1 cellular context compared by ENCODE assay signal in genomic region chr14:31934767-31935266, GRCh38.
A peak's percentile ranks its signal among the peaks of the same experiment; 100 is the strongest.
TF ChIP-seq lines count a peak whose summit lies in the region.

No MANE protein-coding gene starts in this region.

TF ChIP-seq in HepG2, 621 proteins besides CTCF, POLR2A, EP300 and RAD21 (continued from another document and continues in another):
- 0 out of 2 replicates have a peak, but pooled peaks have one; percentile 75 for TF ChIP-seq SSRP1 (CRISPR knock-in tag; IDR thresholded peaks at IDR 0.05)
- peak; percentile 71; the same call in 1 of the 2 replicates for TF ChIP-seq ZNF12 (CRISPR knock-in tag; IDR thresholded peaks at IDR 0.05)
- TF ChIP-seq HOXA9 (CRISPR knock-in tag; IDR thresholded peaks at IDR 0.05; ENCODE audit: borderline replicate concordance), result 0 out of 2 replicates have a peak, but pooled peaks have one; percentile 29
- no peak for TF ChIP-seq ZNF816 (CRISPR knock-in tag; IDR thresholded peaks at IDR 0.05; ENCODE audit: borderline replicate concordance)
- TF ChIP-seq ZKSCAN1 (IDR thresholded peaks at IDR 0.05; ENCODE audit: low read length), result no peak
- TF ChIP-seq, protein P1, sequence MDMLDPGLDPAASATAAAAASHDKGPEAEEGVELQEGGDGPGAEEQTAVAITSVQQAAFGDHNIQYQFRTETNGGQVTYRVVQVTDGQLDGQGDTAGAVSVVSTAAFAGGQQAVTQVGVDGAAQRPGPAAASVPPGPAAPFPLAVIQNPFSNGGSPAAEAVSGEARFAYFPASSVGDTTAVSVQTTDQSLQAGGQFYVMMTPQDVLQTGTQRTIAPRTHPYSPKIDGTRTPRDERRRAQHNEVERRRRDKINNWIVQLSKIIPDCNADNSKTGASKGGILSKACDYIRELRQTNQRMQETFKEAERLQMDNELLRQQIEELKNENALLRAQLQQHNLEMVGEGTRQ (IDR thresholded peaks at IDR 0.05; ENCODE audit: low read depth, low read length), result no peak
- TF ChIP-seq, protein P1 (CRISPR knock-in tag; IDR thresholded peaks at IDR 0.05; ENCODE audit: borderline replicate concordance), result no peak
- TF ChIP-seq, protein P2, sequence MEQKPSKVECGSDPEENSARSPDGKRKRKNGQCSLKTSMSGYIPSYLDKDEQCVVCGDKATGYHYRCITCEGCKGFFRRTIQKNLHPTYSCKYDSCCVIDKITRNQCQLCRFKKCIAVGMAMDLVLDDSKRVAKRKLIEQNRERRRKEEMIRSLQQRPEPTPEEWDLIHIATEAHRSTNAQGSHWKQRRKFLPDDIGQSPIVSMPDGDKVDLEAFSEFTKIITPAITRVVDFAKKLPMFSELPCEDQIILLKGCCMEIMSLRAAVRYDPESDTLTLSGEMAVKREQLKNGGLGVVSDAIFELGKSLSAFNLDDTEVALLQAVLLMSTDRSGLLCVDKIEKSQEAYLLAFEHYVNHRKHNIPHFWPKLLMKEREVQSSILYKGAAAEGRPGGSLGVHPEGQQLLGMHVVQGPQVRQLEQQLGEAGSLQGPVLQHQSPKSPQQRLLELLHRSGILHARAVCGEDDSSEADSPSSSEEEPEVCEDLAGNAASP (CRISPR knock-in tag; IDR thresholded peaks at IDR 0.05; ENCODE audit: borderline replicate concordance), result peak; percentile 62
- TF ChIP-seq ZSCAN30 (CRISPR knock-in tag; IDR thresholded peaks at IDR 0.05), result peak; percentile 73; the same call in 1 of the 2 replicates
- no peak for TF ChIP-seq CCDC6 (CRISPR knock-in tag; IDR thresholded peaks at IDR 0.05)
- 0 out of 2 replicates have a peak, but pooled peaks have one; percentile 38 for TF ChIP-seq NAIF1 (CRISPR knock-in tag; IDR thresholded peaks at IDR 0.05; ENCODE audit: borderline replicate concordance)
- TF ChIP-seq SP5 (CRISPR knock-in tag; IDR thresholded peaks at IDR 0.05; ENCODE audit: borderline replicate concordance, low read depth), result peak; percentile 8; the same call in 1 of the 2 replicates
- TF ChIP-seq ELF3 (CRISPR knock-in tag; IDR thresholded peaks at IDR 0.05), result peak; percentile 79
- TF ChIP-seq, protein P3, sequence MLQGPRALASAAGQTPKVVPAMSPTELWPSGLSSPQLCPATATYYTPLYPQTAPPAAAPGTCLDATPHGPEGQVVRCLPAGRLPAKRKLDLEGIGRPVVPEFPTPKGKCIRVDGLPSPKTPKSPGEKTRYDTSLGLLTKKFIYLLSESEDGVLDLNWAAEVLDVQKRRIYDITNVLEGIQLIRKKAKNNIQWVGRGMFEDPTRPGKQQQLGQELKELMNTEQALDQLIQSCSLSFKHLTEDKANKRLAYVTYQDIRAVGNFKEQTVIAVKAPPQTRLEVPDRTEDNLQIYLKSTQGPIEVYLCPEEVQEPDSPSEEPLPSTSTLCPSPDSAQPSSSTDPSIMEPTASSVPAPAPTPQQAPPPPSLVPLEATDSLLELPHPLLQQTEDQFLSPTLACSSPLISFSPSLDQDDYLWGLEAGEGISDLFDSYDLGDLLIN (CRISPR knock-in tag; IDR thresholded peaks at IDR 0.05; ENCODE audit: borderline replicate concordance), result no peak
- TF ChIP-seq ZNF7 (CRISPR knock-in tag; IDR thresholded peaks at IDR 0.05), result no peak
- TF ChIP-seq TARDBP (CRISPR knock-in tag; IDR thresholded peaks at IDR 0.05), result peak; percentile 44; the same call in 1 of the 2 replicates
- TF ChIP-seq, protein P4, sequence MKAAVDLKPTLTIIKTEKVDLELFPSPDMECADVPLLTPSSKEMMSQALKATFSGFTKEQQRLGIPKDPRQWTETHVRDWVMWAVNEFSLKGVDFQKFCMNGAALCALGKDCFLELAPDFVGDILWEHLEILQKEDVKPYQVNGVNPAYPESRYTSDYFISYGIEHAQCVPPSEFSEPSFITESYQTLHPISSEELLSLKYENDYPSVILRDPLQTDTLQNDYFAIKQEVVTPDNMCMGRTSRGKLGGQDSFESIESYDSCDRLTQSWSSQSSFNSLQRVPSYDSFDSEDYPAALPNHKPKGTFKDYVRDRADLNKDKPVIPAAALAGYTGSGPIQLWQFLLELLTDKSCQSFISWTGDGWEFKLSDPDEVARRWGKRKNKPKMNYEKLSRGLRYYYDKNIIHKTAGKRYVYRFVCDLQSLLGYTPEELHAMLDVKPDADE (CRISPR knock-in tag; IDR thresholded peaks at IDR 0.05), result no peak
- TF ChIP-seq AGO1 (IDR thresholded peaks at IDR 0.05; ENCODE audit: low read depth, low read length, poor library complexity, severe bottlenecking), result no peak
- TF ChIP-seq ZNF414 (CRISPR knock-in tag; IDR thresholded peaks at IDR 0.05), result no peak
- TF ChIP-seq PRPF4 (IDR thresholded peaks at IDR 0.05; ENCODE audit: low read depth, low read length, poor library complexity, severe bottlenecking), result peak; percentile 54
- peak; percentile 85; the same call in 1 of the 2 replicates for TF ChIP-seq ATRX (CRISPR knock-in tag; IDR thresholded peaks at IDR 0.05; ENCODE audit: borderline replicate concordance)
- no peak for TF ChIP-seq ZNF496 (CRISPR knock-in tag; IDR thresholded peaks at IDR 0.05; ENCODE audit: insufficient replicate concordance)
- no peak for TF ChIP-seq ARID4A (CRISPR knock-in tag; IDR thresholded peaks at IDR 0.05; ENCODE audit: borderline replicate concordance)
- TF ChIP-seq, protein P5, sequence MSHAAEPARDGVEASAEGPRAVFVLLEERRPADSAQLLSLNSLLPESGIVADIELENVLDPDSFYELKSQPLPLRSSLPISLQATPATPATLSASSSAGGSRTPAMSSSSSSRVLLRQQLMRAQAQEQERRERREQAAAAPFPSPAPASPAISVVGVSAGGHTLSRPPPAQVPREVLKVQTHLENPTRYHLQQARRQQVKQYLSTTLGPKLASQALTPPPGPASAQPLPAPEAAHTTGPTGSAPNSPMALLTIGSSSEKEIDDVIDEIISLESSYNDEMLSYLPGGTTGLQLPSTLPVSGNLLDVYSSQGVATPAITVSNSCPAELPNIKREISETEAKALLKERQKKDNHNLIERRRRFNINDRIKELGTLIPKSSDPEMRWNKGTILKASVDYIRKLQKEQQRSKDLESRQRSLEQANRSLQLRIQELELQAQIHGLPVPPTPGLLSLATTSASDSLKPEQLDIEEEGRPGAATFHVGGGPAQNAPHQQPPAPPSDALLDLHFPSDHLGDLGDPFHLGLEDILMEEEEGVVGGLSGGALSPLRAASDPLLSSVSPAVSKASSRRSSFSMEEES (CRISPR knock-in tag; IDR thresholded peaks at IDR 0.05), result peak; percentile 74; the same call in 1 of the 2 replicates
- TF ChIP-seq ARID5B (CRISPR knock-in tag; IDR thresholded peaks at IDR 0.05), result peak; percentile 80
- TF ChIP-seq SIX1 (CRISPR knock-in tag; IDR thresholded peaks at IDR 0.05; ENCODE audit: borderline replicate concordance), result 0 out of 2 replicates have a peak, but pooled peaks have one; percentile 7
- 0 out of 2 replicates have a peak, but pooled peaks have one; percentile 81 for TF ChIP-seq ATF6 (CRISPR knock-in tag; conservative IDR thresholded peaks at IDR 0.05)
- TF ChIP-seq ZNF24 (IDR thresholded peaks at IDR 0.05), result peak; percentile 77
- 0 out of 2 replicates have a peak, but pooled peaks have one; percentile 58 for TF ChIP-seq SP140L (CRISPR knock-in tag; IDR thresholded peaks at IDR 0.05; ENCODE audit: borderline replicate concordance)
- TF ChIP-seq, protein P6, sequence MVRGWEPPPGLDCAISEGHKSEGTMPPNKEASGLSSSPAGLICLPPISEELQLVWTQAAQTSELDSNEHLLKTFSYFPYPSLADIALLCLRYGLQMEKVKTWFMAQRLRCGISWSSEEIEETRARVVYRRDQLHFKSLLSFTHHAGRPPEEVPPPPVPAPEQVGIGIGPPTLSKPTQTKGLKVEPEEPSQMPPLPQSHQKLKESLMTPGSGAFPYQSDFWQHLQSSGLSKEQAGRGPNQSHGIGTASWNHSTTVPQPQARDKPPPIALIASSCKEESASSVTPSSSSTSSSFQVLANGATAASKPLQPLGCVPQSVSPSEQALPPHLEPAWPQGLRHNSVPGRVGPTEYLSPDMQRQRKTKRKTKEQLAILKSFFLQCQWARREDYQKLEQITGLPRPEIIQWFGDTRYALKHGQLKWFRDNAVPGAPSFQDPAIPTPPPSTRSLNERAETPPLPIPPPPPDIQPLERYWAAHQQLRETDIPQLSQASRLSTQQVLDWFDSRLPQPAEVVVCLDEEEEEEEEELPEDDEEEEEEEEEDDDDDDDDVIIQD (CRISPR knock-in tag; IDR thresholded peaks at IDR 0.05; ENCODE audit: low read depth), result peak; percentile 78
- TF ChIP-seq, protein P7, sequence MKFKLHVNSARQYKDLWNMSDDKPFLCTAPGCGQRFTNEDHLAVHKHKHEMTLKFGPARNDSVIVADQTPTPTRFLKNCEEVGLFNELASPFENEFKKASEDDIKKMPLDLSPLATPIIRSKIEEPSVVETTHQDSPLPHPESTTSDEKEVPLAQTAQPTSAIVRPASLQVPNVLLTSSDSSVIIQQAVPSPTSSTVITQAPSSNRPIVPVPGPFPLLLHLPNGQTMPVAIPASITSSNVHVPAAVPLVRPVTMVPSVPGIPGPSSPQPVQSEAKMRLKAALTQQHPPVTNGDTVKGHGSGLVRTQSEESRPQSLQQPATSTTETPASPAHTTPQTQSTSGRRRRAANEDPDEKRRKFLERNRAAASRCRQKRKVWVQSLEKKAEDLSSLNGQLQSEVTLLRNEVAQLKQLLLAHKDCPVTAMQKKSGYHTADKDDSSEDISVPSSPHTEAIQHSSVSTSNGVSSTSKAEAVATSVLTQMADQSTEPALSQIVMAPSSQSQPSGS (CRISPR knock-in tag; IDR thresholded peaks at IDR 0.05), result 0 out of 2 replicates have a peak, but pooled peaks have one; percentile 42
- TF ChIP-seq ZNF674 (CRISPR knock-in tag; IDR thresholded peaks at IDR 0.05; ENCODE audit: low read depth), result no peak
- no peak for TF ChIP-seq FLYWCH1 (CRISPR knock-in tag; IDR thresholded peaks at IDR 0.05)
